Comparison of ENCODE assay signal across 26 cellular contexts in the genomic region with DNA sequence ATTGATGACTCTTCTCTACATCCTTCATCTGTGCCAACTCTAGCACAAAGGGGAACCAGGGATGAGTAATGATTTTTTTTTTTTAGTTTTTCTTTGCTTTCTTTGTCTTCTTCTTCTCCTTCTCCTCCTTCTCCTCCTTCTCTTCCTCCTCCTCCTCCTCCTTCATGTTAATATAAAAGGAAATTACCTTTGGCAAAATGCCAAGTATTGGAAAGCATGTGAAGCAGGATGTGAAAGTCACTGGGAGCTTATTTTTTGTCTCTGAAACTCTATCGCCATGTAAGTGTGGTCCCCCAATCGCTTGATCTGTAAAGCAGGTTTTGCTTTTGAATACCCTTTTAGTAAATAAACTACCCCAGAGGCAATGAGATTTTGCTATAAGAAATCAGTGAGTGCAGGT.
DNase-seq lines count a peak whose midpoint lies in the region; ATAC-seq, FAIRE-seq and TF ChIP-seq lines count a peak whose summit lies in the region.
"Had no signal": no experiment of that assay in that cellular context is flagged by ENCODE, and none has a peak within 500 bp of the region (broad histone marks: within the 10 kb centered on the region; RNA-seq: fewer than 3 reads in every experiment).

No MANE protein-coding gene starts in this region.

- H3K27me3 ChIP-seq in HepG2 (ENCODE audit: control insufficient read depth in 1 of 2, insufficient read depth in 2 of 2, low read length in 2 of 2) (no peaks in the 10 kb centered on the region), right lobe of liver (no peaks in the 10 kb centered on the region), K562 (ENCODE audit: control insufficient read depth in 2 of 2, insufficient read depth in 2 of 2, low read length in 2 of 2) (no peaks in the 10 kb centered on the region)
- H3K27me3 ChIP-seq: BE2C, Peyer's patch had no signal

- BruUV-seq in HepG2 (replicated peaks; lab: Mats Ljungman, UMichigan) (no TSS peak), K562 (replicated peaks; lab: Mats Ljungman, UMichigan) (no TSS peak)

- no peak for ATAC-seq in HepG2
- no peak for ATAC-seq in right lobe of liver
- no peak for ATAC-seq in K562
- no peak for ATAC-seq in stimulated activated naive CD8-positive, alpha-beta T cell treated with anti-CD3 and anti-CD28 coated beads, Interleukin-15, amount 100 ng/mL, for 72 hours
- ATAC-seq in HG02885 (IDR thresholded peaks at IDR 0.05; ENCODE audit: poor library complexity, unreplicated experiment): no peak
- ATAC-seq: GM23338, T-helper 17 cell had no signal

- H4K20me1 ChIP-seq in HepG2 (ENCODE audit: insufficient read depth, low read length): no peaks in the 10 kb centered on the region
- no peaks in the 10 kb centered on the region for H4K20me1 ChIP-seq in K562 (replicated peaks; ENCODE audit: control insufficient read depth, insufficient read depth, low read length)

- peaks cover 0 to 7% of the 10 kb centered on the region in 2 donors for H3K9me3 Mint-ChIP-seq in stimulated activated naive CD8-positive, alpha-beta T cell treated with anti-CD3 and anti-CD28 coated beads, Interleukin-15, amount 100 ng/mL, for 72 hours
- H3K9me3 Mint-ChIP-seq: GM23338 had no signal

- no peaks in the 10 kb centered on the region for H3K4me1 Mint-ChIP-seq in stimulated activated naive CD8-positive, alpha-beta T cell treated with anti-CD3 and anti-CD28 coated beads, Interleukin-15, amount 100 ng/mL, for 72 hours
- H3K4me1 Mint-ChIP-seq: CD14-positive monocyte, T-helper 17 cell had no signal

- H3K9ac ChIP-seq in HepG2 (ENCODE audit: insufficient read depth, low read depth, low read length) (no peak overlapping the region), K562 (ENCODE audit: insufficient read depth in 1 of 2, low read depth in 2 of 2, low read length in 2 of 2) (no peak overlapping the region)

- TF ChIP-seq RAD21 in HepG2 (CRISPR knock-in tag; IDR thresholded peaks at IDR 0.05) (no peak), K562 (CRISPR knock-in tag; conservative IDR thresholded peaks at IDR 0.05 in 1 of 2, IDR thresholded peaks at IDR 0.05 in 1 of 2) (no peak)

- H3K36me3 ChIP-seq in HepG2 (replicated peaks in 1 of 2; ENCODE audit: control insufficient read depth in 1 of 2, insufficient read depth in 2 of 2, low read length in 2 of 2): no peaks in the 10 kb centered on the region
- no peaks in the 10 kb centered on the region for H3K36me3 ChIP-seq in right lobe of liver
- no peaks in the 10 kb centered on the region for H3K36me3 ChIP-seq in K562 (ENCODE audit: control insufficient read depth, insufficient read depth, low read length)
- H3K36me3 ChIP-seq: BE2C, HAP-1, Peyer's patch had no signal

- H2AFZ ChIP-seq in HepG2 (ENCODE audit: low read length): no peak overlapping the region
- H2AFZ ChIP-seq in K562 (ENCODE audit: low read depth, low read length): no peak overlapping the region
- H2AFZ ChIP-seq: GM23338 had no signal

- H3K4me3 ChIP-seq in HepG2 (replicated peaks in 1 of 3; ENCODE audit: insufficient read depth in 1 of 3, low read depth in 2 of 3, low read length in 3 of 3): no peak overlapping the region
- H3K4me3 ChIP-seq in right lobe of liver: no peak overlapping the region
- no peak overlapping the region for H3K4me3 ChIP-seq in K562
- H3K4me3 ChIP-seq: GM23338, HAP-1, Peyer's patch, SK-N-MC had no signal

- H3K27ac Mint-ChIP-seq in stimulated activated naive CD8-positive, alpha-beta T cell treated with anti-CD3 and anti-CD28 coated beads, Interleukin-15, amount 100 ng/mL, for 72 hours: no peak overlapping the region
- H3K27ac Mint-ChIP-seq: CD14-positive monocyte, GM23338, T-helper 17 cell had no signal

- FAIRE-seq in HepG2 (lab: Jason Lieb, UNC) (no peak), K562 (lab: Jason Lieb, UNC) (no peak), RCC 7860 (lab: Jason Lieb, UNC) (no peak)
- FAIRE-seq: GM12891 had no signal

- H3K27ac ChIP-seq in HepG2 (ENCODE audit: extremely low read length, insufficient read depth, low read length): no peak overlapping the region
- no peak overlapping the region for H3K27ac ChIP-seq in right lobe of liver
- no peak overlapping the region for H3K27ac ChIP-seq in K562 (ENCODE audit: extremely low read depth, low read depth, low read length)
- H3K27ac ChIP-seq: 22Rv1, Peyer's patch, SK-N-MC had no signal

- intact Hi-C loops in HepG2 (cut with micrococcal nuclease; ENCODE audit: unreplicated experiment): no loop called here
- intact Hi-C loops in right lobe of liver (cut with DNase I): no loop called here
- intact Hi-C loops in K562 (cut with micrococcal nuclease): no loop called here

- POLR2A ChIA-PET in HepG2 (lab: Yijun Ruan, JAX): no interaction called here
- POLR2A ChIA-PET in K562 (lab: Yijun Ruan, JAX): no interaction called here

- WGBS in HepG2 (ENCODE audit: low lambda C conversion rate): 96% methylated on average over 2 of the region's 2 CpGs
- 63% methylated on average over 2 of the region's 2 CpGs for WGBS in right lobe of liver (ENCODE audit: insufficient coverage, low coverage, low lambda C conversion rate, missing lambda C conversion rate)
- 0% methylated on average over 2 of the region's 2 CpGs for WGBS in K562 (ENCODE audit: insufficient coverage, low coverage, missing lambda C conversion rate)

- H3K4me2 ChIP-seq in HepG2 (ENCODE audit: low read depth, low read length) (no peak overlapping the region), K562 (ENCODE audit: insufficient read depth, low read length) (no peak overlapping the region)
- H3K4me2 ChIP-seq: GM23338 had no signal

- no peak overlapping the region for H3K4me3 Mint-ChIP-seq in stimulated activated naive CD8-positive, alpha-beta T cell treated with anti-CD3 and anti-CD28 coated beads, Interleukin-15, amount 100 ng/mL, for 72 hours
- H3K4me3 Mint-ChIP-seq: CD14-positive monocyte, GM23338, T-helper 17 cell had no signal

- no peaks in the 10 kb centered on the region for H3K4me1 ChIP-seq in HepG2 (ENCODE audit: insufficient read depth, low read length)
- H3K4me1 ChIP-seq in right lobe of liver: no peaks in the 10 kb centered on the region
- no peaks in the 10 kb centered on the region for H3K4me1 ChIP-seq in K562 (replicated peaks in 1 of 2; ENCODE audit: control insufficient read depth in 2 of 2, insufficient read depth in 2 of 2, low read length in 2 of 2)
- H3K4me1 ChIP-seq: BE2C, Peyer's patch had no signal

- no peaks in the 10 kb centered on the region for H3K79me2 ChIP-seq in HepG2 (ENCODE audit: insufficient read depth, low read length)
- H3K79me2 ChIP-seq in K562 (ENCODE audit: control insufficient read depth, insufficient read depth, low read length): no peaks in the 10 kb centered on the region

- TF ChIP-seq CTCF in HepG2 (CRISPR knock-in tag; IDR thresholded peaks at IDR 0.05): no peak
- no peak for TF ChIP-seq CTCF in right lobe of liver (IDR thresholded peaks at IDR 0.05)
- no peak for TF ChIP-seq CTCF in K562 (IDR thresholded peaks at IDR 0.05 in 2 of 3, conservative IDR thresholded peaks at IDR 0.05 in 1 of 3; ENCODE audit: insufficient read depth in 2 of 3, low read depth in 1 of 3, low read length in 3 of 3)

- no peaks in the 10 kb centered on the region for H3K27me3 Mint-ChIP-seq in stimulated activated naive CD8-positive, alpha-beta T cell treated with anti-CD3 and anti-CD28 coated beads, Interleukin-15, amount 100 ng/mL, for 72 hours
- H3K27me3 Mint-ChIP-seq: T-helper 17 cell had no signal

- TF ChIP-seq EP300 in HepG2 (IDR thresholded peaks at IDR 0.05; ENCODE audit: low read depth in 2 of 2, low read length in 2 of 2) (no peak), HepG2 (CRISPR knock-in tag; IDR thresholded peaks at IDR 0.05; ENCODE audit: borderline replicate concordance) (no peak), K562 (IDR thresholded peaks at IDR 0.05; ENCODE audit: low read length) (no peak)

- DNase-seq in DMS 273 (lab: John Stamatoyannopoulos, UW; ENCODE audit: unreplicated experiment) (peak; percentile 5), DMS 273 treated with DMSO at 0.1 percent for 48 hours (lab: John Stamatoyannopoulos, UW) (no peak), HepG2 (ENCODE audit: low spot score) (no peak), right lobe of liver (no peak), K562 (ENCODE audit: extremely low read depth in 1 of 4, low spot score in 3 of 4) (no peak), RCC 7860 (ENCODE audit: low spot score) (no peak)
- no peak for DNase-seq in stimulated activated naive CD8-positive, alpha-beta T cell treated with anti-CD3 and anti-CD28 coated beads, Interleukin-15, amount 100 ng/mL, for 72 hours
- DNase-seq: ACHN, BE2C, DMS53, GDM1, KG1, MM.1S, NCI-H1694 treated with DMSO at 0.1 percent for 48 hours, NCI-H2081, NCI-H526, Peyer's patch, SIG-M5, T-helper 17 cell had no signal

- no peaks in the 10 kb centered on the region for H3K9me1 ChIP-seq in K562 (ENCODE audit: control insufficient read depth, insufficient read depth, low read length)

- H3K9me3 ChIP-seq in HepG2 (ENCODE audit: low read length): no peaks in the 10 kb centered on the region
- no peaks in the 10 kb centered on the region for H3K9me3 ChIP-seq in right lobe of liver
- H3K9me3 ChIP-seq in K562 (replicated peaks; ENCODE audit: control insufficient read depth, insufficient read depth, low read depth, low read length): no peaks in the 10 kb centered on the region
- H3K9me3 ChIP-seq: BE2C, HAP-1, Peyer's patch had no signal

- TF ChIP-seq POLR2A in HepG2 (IDR thresholded peaks at IDR 0.05; ENCODE audit: insufficient read depth in 1 of 2, low read depth in 2 of 2, low read length in 2 of 2) (no peak), right lobe of liver (IDR thresholded peaks at IDR 0.05) (no peak), K562 (conservative IDR thresholded peaks at IDR 0.05) (no peak)

- CTCF ChIA-PET in HepG2 (lab: Yijun Ruan, JAX; ENCODE audit: low intra/inter-chr PET ratio, low total read pairs): no interaction called here
- CTCF ChIA-PET in K562 (lab: Yijun Ruan, JAX; ENCODE audit: low intra/inter-chr PET ratio): no interaction called here

- in situ Hi-C loops in HepG2 (cut with HindIII; ENCODE audit: extremely low pct_ligation_motif_present, low pct_unique_long_range_greater_than_20kb): no loop called here
- in situ Hi-C loops in K562 (cut with MboI): no loop called here

TF ChIP-seq in HepG2, 621 proteins besides CTCF, POLR2A, EP300 and RAD21:
- TF ChIP-seq KDM3A (CRISPR knock-in tag; IDR thresholded peaks at IDR 0.05; ENCODE audit: low read depth): no peak
- TF ChIP-seq LCORL (IDR thresholded peaks at IDR 0.05): peak; percentile 98
- no peak for TF ChIP-seq LCORL (CRISPR knock-in tag; IDR thresholded peaks at IDR 0.05)
- no peak for TF ChIP-seq SP1 (IDR thresholded peaks at IDR 0.05)
- TF ChIP-seq SP1 (CRISPR knock-in tag; IDR thresholded peaks at IDR 0.05): no peak
- no peak for TF ChIP-seq ZNF138 (CRISPR knock-in tag; IDR thresholded peaks at IDR 0.05; ENCODE audit: low read depth)
- TF ChIP-seq IKZF1 (IDR thresholded peaks at IDR 0.05): no peak
TF ChIP-seq in HepG2: peak in this region for 1.

TF ChIP-seq in K562, 482 proteins besides CTCF, POLR2A, EP300 and RAD21 (continues in another document):
- TF ChIP-seq GATA2 (CRISPR knock-in tag; IDR thresholded peaks at IDR 0.05) (no peak), FUS (optimal IDR thresholded peaks at IDR 0.05; ENCODE audit: low read depth, low read length) (no peak), NFIC (IDR thresholded peaks at IDR 0.05) (peak; percentile 93), CAMTA2 (CRISPR knock-in tag; conservative IDR thresholded peaks at IDR 0.05) (no peak)
